Comparison of ENCODE assay signal across 12 cellular contexts in the genomic region with DNA sequence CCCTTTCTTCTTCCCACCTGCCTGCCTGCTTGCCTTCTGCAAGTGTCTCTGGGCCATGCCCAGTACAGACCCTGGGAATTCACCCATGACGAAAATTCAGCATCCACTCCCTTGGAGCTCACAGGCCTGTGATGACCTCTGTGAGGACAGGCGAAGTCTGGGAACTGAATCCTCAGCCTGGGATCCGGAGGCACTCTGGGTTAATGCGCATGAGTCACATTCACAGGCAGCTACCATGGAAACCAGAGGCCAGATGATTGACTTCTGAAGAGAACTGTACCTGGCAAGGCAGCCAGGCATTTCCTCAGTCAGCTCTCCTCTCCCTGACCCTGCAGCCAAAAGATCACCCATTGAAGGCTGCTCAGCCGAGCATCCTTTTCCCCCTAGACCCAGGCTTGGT. TPM values are rescaled to one million over a fixed set of nuclear protein-coding genes. Genes with fewer than 3 reads are reported as not detected.
A peak's percentile ranks its signal among the peaks of the same experiment; 100 is the strongest.
DNase-seq lines count a peak whose midpoint lies in the region; ATAC-seq, FAIRE-seq and TF ChIP-seq lines count a peak whose summit lies in the region.
"Had no signal": no experiment of that assay in that cellular context is flagged by ENCODE, and none has a peak within 500 bp of the region (broad histone marks: within the 10 kb centered on the region; RNA-seq: fewer than 3 reads in every experiment).

No MANE protein-coding gene starts in this region.

- intact Hi-C loops in HepG2 (cut with micrococcal nuclease; ENCODE audit: unreplicated experiment) (no loop called here), Right ventricle myocardium superior (cut with DNase I) (no loop called here)

- H2AFZ ChIP-seq in HepG2 (ENCODE audit: low read length) = no peak overlapping the region

- H3K4me1 ChIP-seq in HepG2 (ENCODE audit: insufficient read depth, low read length) = no peaks in the 10 kb centered on the region
- H3K4me1 ChIP-seq: body of pancreas, Caco-2 had no signal

- no peak overlapping the region for H3K4me2 ChIP-seq in HepG2 (ENCODE audit: low read depth, low read length)

- in situ Hi-C loops in HepG2 (cut with HindIII; ENCODE audit: extremely low pct_ligation_motif_present, low pct_unique_long_range_greater_than_20kb) = no loop called here

- H3K9ac ChIP-seq in HepG2 (ENCODE audit: insufficient read depth, low read depth, low read length) = no peak overlapping the region

- H3K4me3 ChIP-seq in AG09309 (ENCODE audit: control insufficient read depth, low read depth, low read length) (no peak overlapping the region), cardiac fibroblast (replicated peaks in 1 of 2; ENCODE audit: low read depth in 2 of 2, low read length in 2 of 2) (no peak overlapping the region), HepG2 (replicated peaks in 1 of 3; ENCODE audit: insufficient read depth in 1 of 3, low read depth in 2 of 3, low read length in 3 of 3) (no peak overlapping the region)
- H3K4me3 ChIP-seq: body of pancreas had no signal

- H4K20me1 ChIP-seq in HepG2 (ENCODE audit: insufficient read depth, low read length) = no peaks in the 10 kb centered on the region

- no peak for TF ChIP-seq RAD21 in HepG2 (CRISPR knock-in tag; IDR thresholded peaks at IDR 0.05)

- no peak for TF ChIP-seq POLR2A in HepG2 (IDR thresholded peaks at IDR 0.05; ENCODE audit: insufficient read depth in 1 of 2, low read depth in 2 of 2, low read length in 2 of 2)

- H3K27me3 ChIP-seq in HepG2 (ENCODE audit: control insufficient read depth in 1 of 2, insufficient read depth in 2 of 2, low read length in 2 of 2) = no peaks in the 10 kb centered on the region
- H3K27me3 ChIP-seq: body of pancreas had no signal

- peaks cover 13 to 30% of the 10 kb centered on the region in 2 experiments; a peak in 4 of 5 replicates for H3K36me3 ChIP-seq in HepG2 (replicated peaks in 1 of 2; ENCODE audit: control insufficient read depth in 1 of 2, insufficient read depth in 2 of 2, low read length in 2 of 2)

- FAIRE-seq in HepG2 (lab: Jason Lieb, UNC) = no peak

- ATAC-seq in HepG2 = no peak; the same call in 1 of the 3 replicates
- no peak for ATAC-seq in Right ventricle myocardium superior (ENCODE audit: poor library complexity)
- no peak for ATAC-seq in GM19397 (IDR thresholded peaks at IDR 0.05; ENCODE audit: unreplicated experiment)
- ATAC-seq: body of pancreas; naive thymus-derived CD4-positive, alpha-beta T cell had no signal

- POLR2A ChIA-PET in HepG2 (lab: Yijun Ruan, JAX) = no interaction called here

- DNase-seq in AG09309 (ENCODE audit: low read depth) = peak; percentile 45
- peak; percentile 68 for DNase-seq in LHCN-M2 (ENCODE audit: low read depth)
- DNase-seq in cardiac fibroblast (ENCODE audit: low read depth in 2 of 2) = peak; percentile 69 to 72
- DNase-seq in HepG2 (ENCODE audit: low spot score) = no peak
- DNase-seq in Right ventricle myocardium superior = no peak
- no peak for DNase-seq in NCI-H1930 (lab: John Stamatoyannopoulos, UW)
- no peak for DNase-seq in NOMO-1 treated with DMSO at 0.1 percent for 48 hours (lab: John Stamatoyannopoulos, UW; ENCODE audit: unreplicated experiment)
- DNase-seq: naive thymus-derived CD4-positive, alpha-beta T cell; T-helper 2 cell had no signal

- TF ChIP-seq EP300 in HepG2 (IDR thresholded peaks at IDR 0.05; ENCODE audit: low read depth in 2 of 2, low read length in 2 of 2) (no peak), HepG2 (CRISPR knock-in tag; IDR thresholded peaks at IDR 0.05; ENCODE audit: borderline replicate concordance) (no peak)

- H3K27ac ChIP-seq in HepG2 (ENCODE audit: extremely low read length, insufficient read depth, low read length) = no peak overlapping the region
- H3K27ac ChIP-seq: body of pancreas had no signal

- WGBS in HepG2 (ENCODE audit: low lambda C conversion rate) = 90% methylated on average over 5 of the region's 5 CpGs

- BruUV-seq in HepG2 (replicated peaks; lab: Mats Ljungman, UMichigan) = no TSS peak

- no peaks in the 10 kb centered on the region for H3K79me2 ChIP-seq in HepG2 (ENCODE audit: insufficient read depth, low read length)

- CTCF ChIA-PET in HepG2 (lab: Yijun Ruan, JAX; ENCODE audit: low intra/inter-chr PET ratio, low total read pairs) = no interaction called here

- TF ChIP-seq CTCF in AG09309 (IDR thresholded peaks at IDR 0.05; ENCODE audit: control insufficient read depth, insufficient read depth, low read depth, low read length, missing control alignments) (no peak), cardiac fibroblast (IDR thresholded peaks at IDR 0.05; ENCODE audit: low read depth, low read length) (no peak), HepG2 (CRISPR knock-in tag; IDR thresholded peaks at IDR 0.05) (no peak)

- H3K9me3 ChIP-seq in HepG2 (ENCODE audit: low read length) = no peaks in the 10 kb centered on the region
- H3K9me3 ChIP-seq: body of pancreas, Caco-2 had no signal

TF ChIP-seq in HepG2, 621 proteins besides CTCF, POLR2A, EP300 and RAD21:
- TF ChIP-seq, protein P1, sequence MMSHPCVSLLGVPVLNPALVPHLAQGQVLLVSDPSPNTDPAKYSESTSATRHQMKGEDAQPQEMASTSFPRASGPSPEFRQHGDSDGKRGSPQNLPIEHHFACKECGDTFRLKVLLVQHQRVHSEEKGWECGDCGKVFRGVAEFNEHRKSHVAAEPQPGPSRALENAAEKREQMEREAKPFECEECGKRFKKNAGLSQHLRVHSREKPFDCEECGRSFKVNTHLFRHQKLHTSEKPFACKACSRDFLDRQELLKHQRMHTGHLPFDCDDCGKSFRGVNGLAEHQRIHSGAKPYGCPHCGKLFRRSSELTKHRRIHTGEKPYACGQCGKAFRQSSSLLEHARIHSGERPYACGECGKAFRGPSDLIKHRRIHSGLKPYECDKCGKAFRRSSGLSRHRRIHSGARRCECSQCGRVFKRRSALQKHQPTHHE (CRISPR knock-in tag; IDR thresholded peaks at IDR 0.05; ENCODE audit: borderline replicate concordance) = no peak
- no peak for TF ChIP-seq MYC (CRISPR knock-in tag; IDR thresholded peaks at IDR 0.05; ENCODE audit: borderline replicate concordance)
- TF ChIP-seq ZNF432 (CRISPR knock-in tag; IDR thresholded peaks at IDR 0.05; ENCODE audit: borderline replicate concordance) = no peak
- 0 out of 2 replicates have a peak, but pooled peaks have one; percentile 16 for TF ChIP-seq TAF1 (CRISPR knock-in tag; IDR thresholded peaks at IDR 0.05)
- TF ChIP-seq JUNB (CRISPR knock-in tag; IDR thresholded peaks at IDR 0.05; ENCODE audit: borderline replicate concordance) = no peak

RNA-seq across cellular contexts. Expression of a gene that starts 41.0 kb away (rescaled TPM):
- total RNA-seq in LHCN-M2 (2014; rRNA removed) (7.2 and 8.5 TPM in 2 replicates), HepG2 (2016; rRNA removed; fragmentation: Illumina TruSeq; extraction: Trizol) (2.6 and 7.4 TPM in 2 replicates), Right ventricle myocardium superior (5.1 TPM)
- 6.0 TPM for polyA plus RNA-seq in LHCN-M2 (2012)
- 1.6 TPM in 2 replicates for total RNA-seq in HepG2 (2016; cell fraction: cytosol; rRNA removed; fragmentation: Illumina TruSeq; extraction: Trizol; ENCODE audit: low read depth)
- 2.1 and 7.4 TPM in 2 replicates for total RNA-seq in HepG2 (2016; cell fraction: insoluble cytoplasmic fraction; rRNA removed; fragmentation: Illumina TruSeq; extraction: Trizol)
- total RNA-seq in HepG2 (2016; cell fraction: membrane; rRNA removed; fragmentation: Illumina TruSeq; extraction: Trizol) = 2.2 and 2.6 TPM in 2 replicates
- total RNA-seq in HepG2 (2016; cell fraction: nucleus; rRNA removed; fragmentation: Illumina TruSeq; extraction: Trizol) = 13.8 and 19.0 TPM in 2 replicates
- polyA plus RNA-seq in HepG2 (2011; rRNA removed) = 4.1 and 4.7 TPM in 2 replicates
- 1.4 and 1.8 TPM in 2 replicates for polyA plus RNA-seq in HepG2 (2011; cell fraction: cytosol; rRNA removed)
- 17.3 and 20.8 TPM in 2 replicates for polyA plus RNA-seq in HepG2 (2011; cell fraction: nucleus; rRNA removed)
- 5.9 and 6.1 TPM in 2 replicates for polyA plus RNA-seq in HepG2 (2012)
- polyA plus RNA-seq in HepG2 (2016; cell fraction: cytosol; fragmentation: Illumina TruSeq; extraction: Trizol; ENCODE audit: low read depth) = 0.68 and 0.75 TPM in 2 replicates
- polyA plus RNA-seq in HepG2 (2016; cell fraction: insoluble cytoplasmic fraction; fragmentation: Illumina TruSeq; extraction: Trizol; ENCODE audit: low read depth) = 1.7 and 2.2 TPM in 2 replicates
- polyA plus RNA-seq in HepG2 (2016; cell fraction: membrane; fragmentation: Illumina TruSeq; extraction: Trizol; ENCODE audit: low read depth) = 1.2 and 1.5 TPM in 2 replicates
- polyA plus RNA-seq in HepG2 (2016; cell fraction: nucleus; fragmentation: Illumina TruSeq; extraction: Trizol; ENCODE audit: insufficient read depth, low read depth) = 21.2 and 22.1 TPM in 2 replicates
- polyA minus RNA-seq in HepG2 (2011; rRNA and poly(A)+ RNA removed; ENCODE audit: low replicate concordance) = 25.8 and 28.2 TPM in 2 replicates
- 0.88 and 2.2 TPM in 2 replicates for polyA minus RNA-seq in HepG2 (2011; cell fraction: cytosol; rRNA and poly(A)+ RNA removed)
- polyA minus RNA-seq in HepG2 (2011; cell fraction: nucleus; rRNA and poly(A)+ RNA removed) = 26.4 and 27.8 TPM in 2 replicates

Comparison
In these comparisons a context has a peak if more than half of its experiments do, and no peak if none do; other contexts are left out.
1. DNase-seq: peak in AG09309 (single experiment), LHCN-M2 (single experiment) and cardiac fibroblast (2 of 2); none in HepG2 (single experiment), Right ventricle myocardium superior (single experiment), NCI-H1930 (0 of 2) and NOMO-1 treated with DMSO at 0.1 percent for 48 hours (single experiment).